Comparison of ENCODE assay signal across 26 cellular contexts in genomic region chr20:43358811-43359210, GRCh38.
DNase-seq lines count a peak whose midpoint lies in the region; ATAC-seq, FAIRE-seq and TF ChIP-seq lines count a peak whose summit lies in the region.
"Had no signal": no experiment of that assay in that cellular context is flagged by ENCODE, and none has a peak within 500 bp of the region (broad histone marks: within the 10 kb centered on the region; RNA-seq: fewer than 3 reads in every experiment).

No MANE protein-coding gene starts in this region.

- no peaks in the 10 kb centered on the region for H3K9me3 ChIP-seq in HepG2 (ENCODE audit: low read length)
- H3K9me3 ChIP-seq in right lobe of liver: no peaks in the 10 kb centered on the region
- no peaks in the 10 kb centered on the region for H3K9me3 ChIP-seq in K562 (replicated peaks; ENCODE audit: control insufficient read depth, insufficient read depth, low read depth, low read length)
- H3K9me3 ChIP-seq in neuronal stem cell (replicated peaks in 1 of 2; ENCODE audit: control insufficient read depth in 2 of 2, insufficient read depth in 1 of 2, low read depth in 1 of 2, low read length in 2 of 2): peaks cover 0 to 2% of the 10 kb centered on the region in 2 donors
- H3K9me3 ChIP-seq: BE2C had no signal

- H4K20me1 ChIP-seq in HepG2 (ENCODE audit: insufficient read depth, low read length) (no peaks in the 10 kb centered on the region), K562 (replicated peaks; ENCODE audit: control insufficient read depth, insufficient read depth, low read length) (no peaks in the 10 kb centered on the region; the same call in 1 of the 2 replicates)
- H4K20me1 ChIP-seq: BLaER1 had no signal

- ATAC-seq in HepG2 (no peak), right lobe of liver (no peak), K562 (no peak), left colon (no peak)
- ATAC-seq: GM12878 had no signal

- TF ChIP-seq CTCF in HepG2 (CRISPR knock-in tag; IDR thresholded peaks at IDR 0.05) (no peak), right lobe of liver (IDR thresholded peaks at IDR 0.05) (no peak), K562 (IDR thresholded peaks at IDR 0.05 in 2 of 3, conservative IDR thresholded peaks at IDR 0.05 in 1 of 3; ENCODE audit: insufficient read depth in 2 of 3, low read depth in 1 of 3, low read length in 3 of 3) (no peak)

- no peak overlapping the region for H3K27ac ChIP-seq in HepG2 (ENCODE audit: extremely low read length, insufficient read depth, low read length)
- H3K27ac ChIP-seq in right lobe of liver: no peak overlapping the region
- no peak overlapping the region for H3K27ac ChIP-seq in K562 (ENCODE audit: extremely low read depth, low read depth, low read length)
- H3K27ac ChIP-seq in neuronal stem cell (replicated peaks; ENCODE audit: low read length): no peak overlapping the region
- H3K27ac ChIP-seq: 22Rv1, BLaER1 had no signal

- CTCF ChIA-PET in HepG2 (lab: Yijun Ruan, JAX; ENCODE audit: low intra/inter-chr PET ratio, low total read pairs): no interaction called here
- CTCF ChIA-PET in K562 (lab: Yijun Ruan, JAX; ENCODE audit: low intra/inter-chr PET ratio): no interaction called here

- H3K79me2 ChIP-seq in HepG2 (ENCODE audit: insufficient read depth, low read length) (no peaks in the 10 kb centered on the region), K562 (ENCODE audit: control insufficient read depth, insufficient read depth, low read length) (no peaks in the 10 kb centered on the region)

- no peak overlapping the region for H2BK120ac ChIP-seq in neuronal stem cell (ENCODE audit: low read depth, low read length)

- no peak overlapping the region for H2BK12ac ChIP-seq in neuronal stem cell (ENCODE audit: low read length)

- H3K4me2 ChIP-seq in HepG2 (ENCODE audit: low read depth, low read length) (no peak overlapping the region), K562 (ENCODE audit: insufficient read depth, low read length) (no peak overlapping the region), neuronal stem cell (ENCODE audit: insufficient read depth, low read length, poor library complexity, severe bottlenecking) (no peak overlapping the region)
- H3K4me2 ChIP-seq: BLaER1 had no signal

- POLR2A ChIA-PET in HepG2 (lab: Yijun Ruan, JAX) (no interaction called here), K562 (lab: Yijun Ruan, JAX) (no interaction called here)

- no peak overlapping the region for H2BK15ac ChIP-seq in neuronal stem cell (ENCODE audit: low read length)

- no peak overlapping the region for H3K14ac ChIP-seq in neuronal stem cell (ENCODE audit: low read length)

- H3K9ac ChIP-seq in HepG2 (ENCODE audit: insufficient read depth, low read depth, low read length): no peak overlapping the region
- no peak overlapping the region for H3K9ac ChIP-seq in K562 (ENCODE audit: insufficient read depth in 1 of 2, low read depth in 2 of 2, low read length in 2 of 2)
- no peak overlapping the region for H3K9ac ChIP-seq in neuronal stem cell (ENCODE audit: low read depth, low read length, poor library complexity)
- H3K9ac ChIP-seq: BLaER1 had no signal

- no peak for DNase-seq in HepG2 (ENCODE audit: low spot score)
- no peak for DNase-seq in right lobe of liver
- DNase-seq in HTR-8/SVneo (ENCODE audit: insufficient read length, low spot score): no peak
- no peak for DNase-seq in K562 (ENCODE audit: extremely low read depth in 1 of 4, low spot score in 3 of 4)
- no peak for DNase-seq in mucosa of gallbladder (ENCODE audit: low spot score)
- DNase-seq in neuronal stem cell (ENCODE audit: low spot score): no peak
- no peak for DNase-seq in left colon
- DNase-seq: ACHN; BE2C; C1 segment of cervical spinal cord; CD4-positive, alpha-beta memory T cell; CD4-positive, CD25-positive, alpha-beta regulatory T cell; CD8-positive, alpha-beta memory T cell; COR-L47; DMS 273 treated with DMSO at 0.1 percent for 48 hours; DMS153; DMS53; DMS79; DND-41; EL; GDM1 had no signal

- no peak overlapping the region for H2BK5ac ChIP-seq in neuronal stem cell (ENCODE audit: low read length)

- WGBS in HepG2 (ENCODE audit: low lambda C conversion rate): 3% methylated on average over 2 of the region's 2 CpGs
- 42% methylated on average over 2 of the region's 2 CpGs for WGBS in right lobe of liver (ENCODE audit: insufficient coverage, low coverage, low lambda C conversion rate, missing lambda C conversion rate)
- 0% methylated on average over 2 of the region's 2 CpGs for WGBS in K562 (ENCODE audit: insufficient coverage, low coverage, missing lambda C conversion rate)
- no CpG with 5 or more reads among the region's 2 CpGs for WGBS in neuronal stem cell (ENCODE audit: extremely low coverage in 2 of 2, insufficient read length in 2 of 2, insufficient replicate concordance in 1 of 2), 2 donors

- no peak overlapping the region for H3K4ac ChIP-seq in neuronal stem cell (ENCODE audit: low read length)

- no peaks in the 10 kb centered on the region for H3K79me1 ChIP-seq in neuronal stem cell (ENCODE audit: low read depth, low read length)

- no peak for TF ChIP-seq RAD21 in HepG2 (CRISPR knock-in tag; IDR thresholded peaks at IDR 0.05)
- TF ChIP-seq RAD21 in K562 (CRISPR knock-in tag; conservative IDR thresholded peaks at IDR 0.05 in 1 of 2, IDR thresholded peaks at IDR 0.05 in 1 of 2): no peak

- no peak overlapping the region for H4K8ac ChIP-seq in neuronal stem cell (ENCODE audit: low read depth, low read length)

- in situ Hi-C loops in HepG2 (cut with HindIII; ENCODE audit: extremely low pct_ligation_motif_present, low pct_unique_long_range_greater_than_20kb) (no loop called here), K562 (cut with MboI) (no loop called here)

- H2AFZ ChIP-seq in HepG2 (ENCODE audit: low read length) (no peak overlapping the region), K562 (ENCODE audit: low read depth, low read length) (no peak overlapping the region), neuronal stem cell (ENCODE audit: low read length) (no peak overlapping the region)

- no TSS peak for BruUV-seq in HepG2 (replicated peaks; lab: Mats Ljungman, UMichigan)
- no TSS peak for BruUV-seq in K562 (replicated peaks; lab: Mats Ljungman, UMichigan)

- H2AK5ac ChIP-seq in neuronal stem cell (ENCODE audit: low read depth, low read length): no peak overlapping the region

- no peaks in the 10 kb centered on the region for H3K4me1 ChIP-seq in HepG2 (ENCODE audit: insufficient read depth, low read length)
- no peaks in the 10 kb centered on the region for H3K4me1 ChIP-seq in right lobe of liver
- no peaks in the 10 kb centered on the region for H3K4me1 ChIP-seq in K562 (replicated peaks in 1 of 2; ENCODE audit: control insufficient read depth in 2 of 2, insufficient read depth in 2 of 2, low read length in 2 of 2)
- H3K4me1 ChIP-seq in neuronal stem cell (ENCODE audit: control insufficient read depth in 2 of 2, insufficient read depth in 1 of 2, low read depth in 1 of 2, low read length in 2 of 2): peaks cover 0 to 2% of the 10 kb centered on the region in 2 donors
- H3K4me1 ChIP-seq: BE2C, BLaER1 had no signal

- no peak overlapping the region for H4K91ac ChIP-seq in neuronal stem cell (ENCODE audit: low read depth, low read length, poor library complexity)

- intact Hi-C loops in HepG2 (cut with micrococcal nuclease; ENCODE audit: unreplicated experiment) (no loop called here), right lobe of liver (cut with DNase I) (no loop called here), K562 (cut with micrococcal nuclease) (no loop called here), left colon (cut with DNase I, micrococcal nuclease) (no loop called here)

- FAIRE-seq in HepG2 (lab: Jason Lieb, UNC): no peak
- FAIRE-seq in HTR-8/SVneo (lab: Jason Lieb, UNC): peak; percentile 81
- FAIRE-seq in K562 (lab: Jason Lieb, UNC): no peak
- FAIRE-seq: GM12878, GM12892, GM18507 had no signal

- no peak overlapping the region for H3K23ac ChIP-seq in neuronal stem cell (ENCODE audit: low read depth, low read length, poor library complexity)

- no peak overlapping the region for H3K4me3 ChIP-seq in HepG2 (replicated peaks in 1 of 3; ENCODE audit: insufficient read depth in 1 of 3, low read depth in 2 of 3, low read length in 3 of 3)
- no peak overlapping the region for H3K4me3 ChIP-seq in right lobe of liver
- no peak overlapping the region for H3K4me3 ChIP-seq in K562
- H3K4me3 ChIP-seq in neuronal stem cell (ENCODE audit: low read length in 2 of 2): no peak overlapping the region
- H3K4me3 ChIP-seq: BLaER1, GM12878 had no signal

- TF ChIP-seq EP300 in HepG2 (IDR thresholded peaks at IDR 0.05; ENCODE audit: low read depth in 2 of 2, low read length in 2 of 2): no peak
- no peak for TF ChIP-seq EP300 in HepG2 (CRISPR knock-in tag; IDR thresholded peaks at IDR 0.05; ENCODE audit: borderline replicate concordance)
- TF ChIP-seq EP300 in K562 (IDR thresholded peaks at IDR 0.05; ENCODE audit: low read length): no peak

- no peak overlapping the region for H3K18ac ChIP-seq in neuronal stem cell (ENCODE audit: low read length)

- TF ChIP-seq POLR2A in HepG2 (IDR thresholded peaks at IDR 0.05; ENCODE audit: insufficient read depth in 1 of 2, low read depth in 2 of 2, low read length in 2 of 2) (no peak), right lobe of liver (IDR thresholded peaks at IDR 0.05) (no peak), K562 (conservative IDR thresholded peaks at IDR 0.05) (no peak)

- H3K27me3 ChIP-seq in HepG2 (ENCODE audit: control insufficient read depth in 1 of 2, insufficient read depth in 2 of 2, low read length in 2 of 2) (peaks cover 3 to 28% of the 10 kb centered on the region in 2 experiments; a peak in 4 of 5 replicates), right lobe of liver (no peaks in the 10 kb centered on the region), K562 (ENCODE audit: control insufficient read depth in 2 of 2, insufficient read depth in 2 of 2, low read length in 2 of 2) (peaks cover 0 to 26% of the 10 kb centered on the region in 2 experiments; a peak in 4 of 5 replicates), neuronal stem cell (ENCODE audit: control insufficient read depth in 3 of 3, insufficient read depth in 3 of 3, low read depth in 1 of 3, low read length in 3 of 3) (no peaks in the 10 kb centered on the region)
- H3K27me3 ChIP-seq: BE2C, BLaER1 had no signal

- no peaks in the 10 kb centered on the region for H3K9me1 ChIP-seq in K562 (ENCODE audit: control insufficient read depth, insufficient read depth, low read length)

- H3K36me3 ChIP-seq in HepG2 (replicated peaks in 1 of 2; ENCODE audit: control insufficient read depth in 1 of 2, insufficient read depth in 2 of 2, low read length in 2 of 2) (no peaks in the 10 kb centered on the region), right lobe of liver (no peaks in the 10 kb centered on the region), K562 (ENCODE audit: control insufficient read depth, insufficient read depth, low read length) (no peaks in the 10 kb centered on the region), neuronal stem cell (replicated peaks in 1 of 2; ENCODE audit: control insufficient read depth in 2 of 2, insufficient read depth in 2 of 2, low read length in 2 of 2) (no peaks in the 10 kb centered on the region)
- H3K36me3 ChIP-seq: BE2C, BLaER1 had no signal

TF ChIP-seq in HepG2, 621 proteins besides CTCF, POLR2A, EP300 and RAD21 (continues in another document):
- TF ChIP-seq MAFK (conservative IDR thresholded peaks at IDR 0.05 in 1 of 2, IDR thresholded peaks at IDR 0.05 in 1 of 2; ENCODE audit: low read length in 2 of 2) (peak; percentile 93 to 97), KAT8 (CRISPR knock-in tag; IDR thresholded peaks at IDR 0.05) (no peak)

TF ChIP-seq in K562, 482 proteins besides CTCF, POLR2A, EP300 and RAD21 (continues in another document):
- TF ChIP-seq ZNF324 (CRISPR knock-in tag; IDR thresholded peaks at IDR 0.05): no peak
- no peak for TF ChIP-seq GABPB1 (CRISPR knock-in tag; IDR thresholded peaks at IDR 0.05)

Comparison
In these comparisons a context has a peak if more than half of its experiments do, and no peak if none do; other contexts are left out.
1. Of the 241 proteins assayed by ChIP-seq in both HepG2 and K562: peak only in HepG2: none; only in K562: MAFG; in both: MAFF and MAFK; in neither: 238.